Comparison of ENCODE assay signal across 8 cellular contexts in genomic region chr14:99604766-99605298, GRCh38. TPM values are rescaled to one million over a fixed set of nuclear protein-coding genes. Genes with fewer than 3 reads are reported as not detected.
A peak's percentile ranks its signal among the peaks of the same experiment; 100 is the strongest.
DNase-seq lines count a peak whose midpoint lies in the region; ATAC-seq and TF ChIP-seq lines count a peak whose summit lies in the region.

No MANE protein-coding gene starts in this region.

- no peaks in the 10 kb centered on the region for H3F3A ChIP-seq in PC-3 (ENCODE audit: low read length, unreplicated experiment)

- H3K4me1 ChIP-seq in PC-3 (ENCODE audit: insufficient read depth, low read length), result peaks cover 19% of the 10 kb centered on the region
- peaks cover 6 to 14% of the 10 kb centered on the region in 2 donors for H3K4me1 ChIP-seq in breast epithelium

- peak; percentile 40 to 52 for DNase-seq in NCI-H2081 (lab: John Stamatoyannopoulos, UW)
- DNase-seq in NCI-H2081 treated with DMSO at 0.1 percent for 48 hours (lab: John Stamatoyannopoulos, UW), result no peak
- DNase-seq in PC-3, result peak; percentile 36
- no peak for DNase-seq in breast epithelium (ENCODE audit: low spot score in 2 of 2)
- no peak for DNase-seq in left lobe of liver (ENCODE audit: low spot score)
- DNase-seq in substantia nigra (lab: John Stamatoyannopoulos, UW), result peak in 2 of 49 donors; percentile 48 to 63
- no peak for DNase-seq in hippocampal formation (lab: John Stamatoyannopoulos, UW)

- H3K27ac ChIP-seq in PC-3 (ENCODE audit: low read length), result peak overlapping the region; percentile 25; the same call in 1 of the 2 replicates
- peak overlapping the region; percentile 89 to 94 for H3K27ac ChIP-seq in breast epithelium
- peak overlapping the region; percentile 64 for H3K27ac ChIP-seq in substantia nigra (ENCODE audit: low read depth, low read length, poor library complexity, severe bottlenecking)

- H3K79me2 ChIP-seq in PC-3 (ENCODE audit: low read length), result peaks cover 39% of the 10 kb centered on the region

- peak overlapping the region; percentile 98 for H2AFZ ChIP-seq in PC-3 (ENCODE audit: low read length)

- no peak for TF ChIP-seq POLR2A in breast epithelium (IDR thresholded peaks at IDR 0.05)

- no peaks in the 10 kb centered on the region for H3K27me3 ChIP-seq in PC-3 (ENCODE audit: low read length)
- no peaks in the 10 kb centered on the region for H3K27me3 ChIP-seq in breast epithelium

- peak overlapping the region; percentile 100 for H3K4me2 ChIP-seq in PC-3 (ENCODE audit: low read length)

- TF ChIP-seq CTCF in PC-3 (conservative IDR thresholded peaks at IDR 0.05; ENCODE audit: low read depth, low read length) (no peak), breast epithelium (IDR thresholded peaks at IDR 0.05) (no peak)

- no peaks in the 10 kb centered on the region for H3K9me2 ChIP-seq in PC-3 (replicated peaks; ENCODE audit: low read length)

- peak; percentile 12 for ATAC-seq in HG02678 (IDR thresholded peaks at IDR 0.05; ENCODE audit: unreplicated experiment)
- peak; percentile 29 for ATAC-seq in PC-3
- peak; percentile 8 for ATAC-seq in left lobe of liver

- POLR2A ChIA-PET in PC-3 (lab: Charles Lee; ENCODE audit: unreplicated experiment), result interaction anchor here (0.6 kb wide), 1 partner anchor 52 kb away, joined by 3 read pairs; no protein-coding TSS in a partner anchor

- intact Hi-C loops in PC-3 (cut with micrococcal nuclease) (loop anchor here (2.0 kb wide), 3 partner anchors 30 to 80 kb away; no protein-coding TSS in a partner anchor), breast epithelium (cut with DNase I; ENCODE audit: low total_unique reads) (loop anchor here (5.0 kb wide), 1 partner anchor 43 kb away; no protein-coding TSS in a partner anchor)

- CTCF ChIA-PET in PC-3 (lab: Charles Lee), result no interaction called here

- no TSS peak for BruUV-seq in PC-3 (replicated peaks; lab: Mats Ljungman, UMichigan)

- peak overlapping the region; percentile 92 for H3K4me3 ChIP-seq in PC-3 (ENCODE audit: low read length)
- H3K4me3 ChIP-seq in breast epithelium, result peak overlapping the region; percentile 76 to 88 (median 77)

- H3K9me3 ChIP-seq in PC-3 (ENCODE audit: low read length) (no peaks in the 10 kb centered on the region), breast epithelium (no peaks in the 10 kb centered on the region)

- H3K36me3 ChIP-seq in PC-3 (ENCODE audit: low read depth, low read length) (no peaks in the 10 kb centered on the region), breast epithelium (no peaks in the 10 kb centered on the region)

- H4K20me1 ChIP-seq in PC-3 (ENCODE audit: low read length), result peaks cover 30% of the 10 kb centered on the region

- H3K9ac ChIP-seq in PC-3 (ENCODE audit: low read length), result peak overlapping the region; percentile 74

RNA-seq across cellular contexts. Expression of gene CCDC85C, which starts 0.8 kb away (rescaled TPM):
- total RNA-seq in PC-3 (2014; rRNA removed), result 36.4 and 44.6 TPM in 2 replicates
- total RNA-seq in breast epithelium, result 1 to 10 TPM; 1.3 to 8.3 (median 4.3) TPM
- 25.0 TPM for total RNA-seq in left lobe of liver

RNA-seq across cellular contexts. Expression of gene HHIPL1, which starts 40.1 kb away (rescaled TPM):
- total RNA-seq in PC-3 (2014; rRNA removed), result 0.84 and 0.92 TPM in 2 replicates
- 1 to 10 TPM; 1.3 to 4.6 (median 2.3) TPM for total RNA-seq in breast epithelium
- total RNA-seq in left lobe of liver, result 0.96 TPM

Comparison
In these comparisons a context has a peak if more than half of its experiments do, and no peak if none do; other contexts are left out.
1. DNase-seq: peak in NCI-H2081 (2 of 2) and PC-3 (single experiment); none in NCI-H2081 treated with DMSO at 0.1 percent for 48 hours (single experiment), breast epithelium (0 of 2), left lobe of liver (single experiment) and hippocampal formation (0 of 2).
2. H3K27ac ChIP-seq: peak in every context shown above with its lines; median percentile 92 in breast epithelium; 64 in substantia nigra; 25 in PC-3.
3. Peak in every context shown above with its lines, with median percentiles within 50 percentile points of each other: ATAC-seq.